ENCODE assay signal across 1 cellular context in genomic region chr16:73058616-73059409, GRCh38.
TF ChIP-seq lines count a peak whose summit lies in the region.

No MANE protein-coding gene starts in this region.

TF ChIP-seq in HEK293, 187 proteins besides CTCF, POLR2A, EP300 and RAD21 (continued from another document and continues in another):
- TF ChIP-seq, protein P1, sequence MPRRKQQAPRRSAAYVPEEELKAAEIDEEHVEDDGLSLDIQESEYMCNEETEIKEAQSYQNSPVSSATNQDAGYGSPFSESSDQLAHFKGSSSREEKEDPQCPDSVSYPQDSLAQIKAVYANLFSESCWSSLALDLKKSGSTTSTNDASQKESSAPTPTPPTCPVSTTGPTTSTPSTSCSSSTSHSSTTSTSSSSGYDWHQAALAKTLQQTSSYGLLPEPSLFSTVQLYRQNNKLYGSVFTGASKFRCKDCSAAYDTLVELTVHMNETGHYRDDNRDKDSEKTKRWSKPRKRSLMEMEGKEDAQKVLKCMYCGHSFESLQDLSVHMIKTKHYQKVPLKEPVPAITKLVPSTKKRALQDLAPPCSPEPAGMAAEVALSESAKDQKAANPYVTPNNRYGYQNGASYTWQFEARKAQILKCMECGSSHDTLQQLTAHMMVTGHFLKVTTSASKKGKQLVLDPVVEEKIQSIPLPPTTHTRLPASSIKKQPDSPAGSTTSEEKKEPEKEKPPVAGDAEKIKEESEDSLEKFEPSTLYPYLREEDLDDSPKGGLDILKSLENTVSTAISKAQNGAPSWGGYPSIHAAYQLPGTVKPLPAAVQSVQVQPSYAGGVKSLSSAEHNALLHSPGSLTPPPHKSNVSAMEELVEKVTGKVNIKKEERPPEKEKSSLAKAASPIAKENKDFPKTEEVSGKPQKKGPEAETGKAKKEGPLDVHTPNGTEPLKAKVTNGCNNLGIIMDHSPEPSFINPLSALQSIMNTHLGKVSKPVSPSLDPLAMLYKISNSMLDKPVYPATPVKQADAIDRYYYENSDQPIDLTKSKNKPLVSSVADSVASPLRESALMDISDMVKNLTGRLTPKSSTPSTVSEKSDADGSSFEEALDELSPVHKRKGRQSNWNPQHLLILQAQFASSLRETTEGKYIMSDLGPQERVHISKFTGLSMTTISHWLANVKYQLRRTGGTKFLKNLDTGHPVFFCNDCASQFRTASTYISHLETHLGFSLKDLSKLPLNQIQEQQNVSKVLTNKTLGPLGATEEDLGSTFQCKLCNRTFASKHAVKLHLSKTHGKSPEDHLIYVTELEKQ (tag by site-specific recombination; IDR thresholded peaks at IDR 0.05; ENCODE audit: borderline replicate concordance), result no peak
- TF ChIP-seq AEBP2 (tag by site-specific recombination; IDR thresholded peaks at IDR 0.05; ENCODE audit: borderline replicate concordance), result no peak
- TF ChIP-seq, protein P2, sequence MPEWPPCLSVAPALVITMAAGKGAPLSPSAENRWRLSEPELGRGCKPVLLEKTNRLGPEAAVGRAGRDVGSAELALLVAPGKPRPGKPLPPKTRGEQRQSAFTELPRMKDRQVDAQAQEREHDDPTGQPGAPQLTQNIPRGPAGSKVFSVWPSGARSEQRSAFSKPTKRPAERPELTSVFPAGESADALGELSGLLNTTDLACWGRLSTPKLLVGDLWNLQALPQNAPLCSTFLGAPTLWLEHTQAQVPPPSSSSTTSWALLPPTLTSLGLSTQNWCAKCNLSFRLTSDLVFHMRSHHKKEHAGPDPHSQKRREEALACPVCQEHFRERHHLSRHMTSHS (tag by site-specific recombination; IDR thresholded peaks at IDR 0.05), result no peak
- TF ChIP-seq SP2 (tag by site-specific recombination; IDR thresholded peaks at IDR 0.05), result no peak
- TF ChIP-seq ZNF121 (tag by site-specific recombination; IDR thresholded peaks at IDR 0.05), result no peak
- TF ChIP-seq ZSCAN18 (tag by site-specific recombination; IDR thresholded peaks at IDR 0.05), result no peak; the same call in 1 of the 2 replicates
- TF ChIP-seq PRDM1 (tag by site-specific recombination; IDR thresholded peaks at IDR 0.05), result peak; percentile 96
- TF ChIP-seq, protein P3, sequence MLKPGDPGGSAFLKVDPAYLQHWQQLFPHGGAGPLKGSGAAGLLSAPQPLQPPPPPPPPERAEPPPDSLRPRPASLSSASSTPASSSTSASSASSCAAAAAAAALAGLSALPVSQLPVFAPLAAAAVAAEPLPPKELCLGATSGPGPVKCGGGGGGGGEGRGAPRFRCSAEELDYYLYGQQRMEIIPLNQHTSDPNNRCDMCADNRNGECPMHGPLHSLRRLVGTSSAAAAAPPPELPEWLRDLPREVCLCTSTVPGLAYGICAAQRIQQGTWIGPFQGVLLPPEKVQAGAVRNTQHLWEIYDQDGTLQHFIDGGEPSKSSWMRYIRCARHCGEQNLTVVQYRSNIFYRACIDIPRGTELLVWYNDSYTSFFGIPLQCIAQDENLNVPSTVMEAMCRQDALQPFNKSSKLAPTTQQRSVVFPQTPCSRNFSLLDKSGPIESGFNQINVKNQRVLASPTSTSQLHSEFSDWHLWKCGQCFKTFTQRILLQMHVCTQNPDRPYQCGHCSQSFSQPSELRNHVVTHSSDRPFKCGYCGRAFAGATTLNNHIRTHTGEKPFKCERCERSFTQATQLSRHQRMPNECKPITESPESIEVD (tag by site-specific recombination; IDR thresholded peaks at IDR 0.05), result no peak; the same call in 1 of the 2 replicates
- TF ChIP-seq ZNF830 (tag by site-specific recombination; IDR thresholded peaks at IDR 0.05; ENCODE audit: low read depth), result no peak
- TF ChIP-seq, protein P4, sequence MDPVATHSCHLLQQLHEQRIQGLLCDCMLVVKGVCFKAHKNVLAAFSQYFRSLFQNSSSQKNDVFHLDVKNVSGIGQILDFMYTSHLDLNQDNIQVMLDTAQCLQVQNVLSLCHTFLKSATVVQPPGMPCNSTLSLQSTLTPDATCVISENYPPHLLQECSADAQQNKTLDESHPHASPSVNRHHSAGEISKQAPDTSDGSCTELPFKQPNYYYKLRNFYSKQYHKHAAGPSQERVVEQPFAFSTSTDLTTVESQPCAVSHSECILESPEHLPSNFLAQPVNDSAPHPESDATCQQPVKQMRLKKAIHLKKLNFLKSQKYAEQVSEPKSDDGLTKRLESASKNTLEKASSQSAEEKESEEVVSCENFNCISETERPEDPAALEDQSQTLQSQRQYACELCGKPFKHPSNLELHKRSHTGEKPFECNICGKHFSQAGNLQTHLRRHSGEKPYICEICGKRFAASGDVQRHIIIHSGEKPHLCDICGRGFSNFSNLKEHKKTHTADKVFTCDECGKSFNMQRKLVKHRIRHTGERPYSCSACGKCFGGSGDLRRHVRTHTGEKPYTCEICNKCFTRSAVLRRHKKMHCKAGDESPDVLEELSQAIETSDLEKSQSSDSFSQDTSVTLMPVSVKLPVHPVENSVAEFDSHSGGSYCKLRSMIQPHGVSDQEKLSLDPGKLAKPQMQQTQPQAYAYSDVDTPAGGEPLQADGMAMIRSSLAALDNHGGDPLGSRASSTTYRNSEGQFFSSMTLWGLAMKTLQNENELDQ (tag by site-specific recombination; IDR thresholded peaks at IDR 0.05; ENCODE audit: low read depth), result no peak
- peak; percentile 95 for TF ChIP-seq ZNF366 (tag by site-specific recombination; conservative IDR thresholded peaks at IDR 0.05)
- no peak for TF ChIP-seq ZNF26 (tag by site-specific recombination; IDR thresholded peaks at IDR 0.05)
- TF ChIP-seq ZNF132 (tag by site-specific recombination; IDR thresholded peaks at IDR 0.05; ENCODE audit: borderline replicate concordance), result no peak
- TF ChIP-seq GLI4 (tag by site-specific recombination; IDR thresholded peaks at IDR 0.05), result no peak
- no peak for TF ChIP-seq ZNF747 (tag by site-specific recombination; IDR thresholded peaks at IDR 0.05)
- no peak for TF ChIP-seq ZFP41 (tag by site-specific recombination; IDR thresholded peaks at IDR 0.05; ENCODE audit: borderline replicate concordance)
- 0 out of 2 replicates have a peak, but pooled peaks have one; percentile 31 for TF ChIP-seq ZNF24 (tag by site-specific recombination; IDR thresholded peaks at IDR 0.05)
- no peak for TF ChIP-seq ZNF221 (tag by site-specific recombination; IDR thresholded peaks at IDR 0.05; ENCODE audit: borderline replicate concordance)
- TF ChIP-seq ZNF2 (tag by site-specific recombination; IDR thresholded peaks at IDR 0.05), result peak; percentile 84; the same call in 1 of the 2 replicates
- TF ChIP-seq KLF7 (tag by site-specific recombination; IDR thresholded peaks at IDR 0.05; ENCODE audit: borderline replicate concordance), result no peak
- no peak for TF ChIP-seq HOXD13 (CRISPR knock-in tag; IDR thresholded peaks at IDR 0.05; ENCODE audit: borderline replicate concordance)
- TF ChIP-seq ATF2 (tag by site-specific recombination; IDR thresholded peaks at IDR 0.05; ENCODE audit: low read depth), result no peak
- TF ChIP-seq, protein P5, sequence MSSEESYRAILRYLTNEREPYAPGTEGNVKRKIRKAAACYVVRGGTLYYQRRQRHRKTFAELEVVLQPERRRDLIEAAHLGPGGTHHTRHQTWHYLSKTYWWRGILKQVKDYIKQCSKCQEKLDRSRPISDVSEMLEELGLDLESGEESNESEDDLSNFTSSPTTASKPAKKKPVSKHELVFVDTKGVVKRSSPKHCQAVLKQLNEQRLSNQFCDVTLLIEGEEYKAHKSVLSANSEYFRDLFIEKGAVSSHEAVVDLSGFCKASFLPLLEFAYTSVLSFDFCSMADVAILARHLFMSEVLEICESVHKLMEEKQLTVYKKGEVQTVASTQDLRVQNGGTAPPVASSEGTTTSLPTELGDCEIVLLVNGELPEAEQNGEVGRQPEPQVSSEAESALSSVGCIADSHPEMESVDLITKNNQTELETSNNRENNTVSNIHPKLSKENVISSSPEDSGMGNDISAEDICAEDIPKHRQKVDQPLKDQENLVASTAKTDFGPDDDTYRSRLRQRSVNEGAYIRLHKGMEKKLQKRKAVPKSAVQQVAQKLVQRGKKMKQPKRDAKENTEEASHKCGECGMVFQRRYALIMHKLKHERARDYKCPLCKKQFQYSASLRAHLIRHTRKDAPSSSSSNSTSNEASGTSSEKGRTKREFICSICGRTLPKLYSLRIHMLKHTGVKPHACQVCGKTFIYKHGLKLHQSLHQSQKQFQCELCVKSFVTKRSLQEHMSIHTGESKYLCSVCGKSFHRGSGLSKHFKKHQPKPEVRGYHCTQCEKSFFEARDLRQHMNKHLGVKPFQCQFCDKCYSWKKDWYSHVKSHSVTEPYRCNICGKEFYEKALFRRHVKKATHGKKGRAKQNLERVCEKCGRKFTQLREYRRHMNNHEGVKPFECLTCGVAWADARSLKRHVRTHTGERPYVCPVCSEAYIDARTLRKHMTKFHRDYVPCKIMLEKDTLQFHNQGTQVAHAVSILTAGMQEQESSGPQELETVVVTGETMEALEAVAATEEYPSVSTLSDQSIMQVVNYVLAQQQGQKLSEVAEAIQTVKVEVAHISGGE (tag by site-specific recombination; conservative IDR thresholded peaks at IDR 0.05; ENCODE audit: low read depth), result peak; percentile 53
- peak; percentile 53; the same call in 1 of the 2 replicates for TF ChIP-seq ZNF843 (tag by site-specific recombination; IDR thresholded peaks at IDR 0.05)
- TF ChIP-seq SETDB1 (IDR thresholded peaks at IDR 0.05; ENCODE audit: insufficient read length, low read length), result no peak
- no peak for TF ChIP-seq ELK4 (IDR thresholded peaks at IDR 0.05; ENCODE audit: borderline replicate concordance, low read depth, low read length)
- no peak for TF ChIP-seq ZNF416 (tag by site-specific recombination; IDR thresholded peaks at IDR 0.05)
- no peak for TF ChIP-seq ZNF555 (tag by site-specific recombination; conservative IDR thresholded peaks at IDR 0.05)
- TF ChIP-seq ZNF585B (tag by site-specific recombination; IDR thresholded peaks at IDR 0.05), result no peak
- TF ChIP-seq ZNF324 (tag by site-specific recombination; IDR thresholded peaks at IDR 0.05), result no peak
- TF ChIP-seq, protein P6, sequence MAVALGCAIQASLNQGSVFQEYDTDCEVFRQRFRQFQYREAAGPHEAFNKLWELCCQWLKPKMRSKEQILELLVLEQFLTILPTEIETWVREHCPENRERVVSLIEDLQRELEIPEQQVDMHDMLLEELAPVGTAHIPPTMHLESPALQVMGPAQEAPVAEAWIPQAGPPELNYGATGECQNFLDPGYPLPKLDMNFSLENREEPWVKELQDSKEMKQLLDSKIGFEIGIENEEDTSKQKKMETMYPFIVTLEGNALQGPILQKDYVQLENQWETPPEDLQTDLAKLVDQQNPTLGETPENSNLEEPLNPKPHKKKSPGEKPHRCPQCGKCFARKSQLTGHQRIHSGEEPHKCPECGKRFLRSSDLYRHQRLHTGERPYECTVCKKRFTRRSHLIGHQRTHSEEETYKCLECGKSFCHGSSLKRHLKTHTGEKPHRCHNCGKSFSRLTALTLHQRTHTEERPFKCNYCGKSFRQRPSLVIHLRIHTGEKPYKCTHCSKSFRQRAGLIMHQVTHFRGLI (tag by site-specific recombination; IDR thresholded peaks at IDR 0.05), result no peak
- peak; percentile 63; the same call in 1 of the 2 replicates for TF ChIP-seq ZEB2 (tag by site-specific recombination; IDR thresholded peaks at IDR 0.05)
- peak; percentile 25; the same call in 1 of the 2 replicates for TF ChIP-seq KLF8 (tag by site-specific recombination; IDR thresholded peaks at IDR 0.05)
- no peak for TF ChIP-seq ZNF610 (tag by site-specific recombination; IDR thresholded peaks at IDR 0.05; ENCODE audit: borderline replicate concordance)
- TF ChIP-seq ZFP69B (tag by site-specific recombination; IDR thresholded peaks at IDR 0.05), result no peak
- no peak for TF ChIP-seq ZNF223 (tag by site-specific recombination; IDR thresholded peaks at IDR 0.05)
